In the genomic region with DNA sequence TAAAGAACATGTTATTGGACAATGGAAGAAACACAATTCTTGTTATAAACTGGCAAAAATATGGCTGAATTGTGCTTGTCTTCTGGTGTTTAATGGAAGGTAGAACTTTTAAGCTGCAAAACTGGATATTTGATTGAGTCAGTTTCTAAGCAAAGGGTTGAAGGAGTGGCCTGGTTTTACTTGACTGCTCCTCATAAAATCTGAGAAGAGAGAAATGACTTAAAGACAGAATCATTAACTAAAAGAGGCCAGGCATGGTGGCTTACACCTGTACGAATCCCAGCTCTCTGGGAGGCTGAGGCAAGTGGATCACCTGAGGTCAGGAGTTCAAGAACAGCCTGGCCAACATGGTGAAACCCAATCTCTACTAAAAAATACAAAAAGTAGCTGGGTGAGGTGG, we compare ENCODE assay signal across 21 cellular contexts.
DNase-seq lines count a peak whose midpoint lies in the region; ATAC-seq and TF ChIP-seq lines count a peak whose summit lies in the region.
"Had no signal": no experiment of that assay in that cellular context is flagged by ENCODE, and none has a peak within 500 bp of the region (broad histone marks: within the 10 kb centered on the region; RNA-seq: fewer than 3 reads in every experiment).

No MANE protein-coding gene starts in this region.

- CTCF ChIA-PET in OCI-LY7 (lab: Charles Lee; ENCODE audit: unreplicated experiment): no interaction called here

- H3K9me3 ChIP-seq in OCI-LY7 (ENCODE audit: low read length) (no peaks in the 10 kb centered on the region; the same call in 1 of the 2 replicates), adrenal gland (replicated peaks in 1 of 3) (no peaks in the 10 kb centered on the region)
- H3K9me3 ChIP-seq: BLaER1, Caco-2 had no signal

- H3K4me1 Mint-ChIP-seq in progenitor cell of endocrine pancreas (ENCODE audit: low read depth): peaks cover 9% of the 10 kb centered on the region
- H3K4me1 Mint-ChIP-seq: B cell; CD4-positive, CD25-positive, alpha-beta regulatory T cell had no signal

- H3K27me3 Mint-ChIP-seq in progenitor cell of endocrine pancreas: peaks cover 12% of the 10 kb centered on the region
- H3K27me3 Mint-ChIP-seq: B cell; CD4-positive, CD25-positive, alpha-beta regulatory T cell had no signal

- no peak overlapping the region for H3K4me3 ChIP-seq in OCI-LY7 (ENCODE audit: low read depth, low read length, poor library complexity, severe bottlenecking)
- no peak overlapping the region for H3K4me3 ChIP-seq in kidney epithelial cell (ENCODE audit: low read depth, low read length)
- H3K4me3 ChIP-seq in adrenal gland: no peak overlapping the region
- H3K4me3 ChIP-seq: BLaER1, GM23248 had no signal

- DNase-seq in Caki2 (ENCODE audit: low read depth) (peak; percentile 44), OCI-LY7 (ENCODE audit: low spot score) (no peak), kidney epithelial cell (ENCODE audit: low read depth) (peak; percentile 16), progenitor cell of endocrine pancreas (ENCODE audit: low spot score, unreplicated experiment) (no peak), NCI-H1436 treated with DMSO at 0.1 percent for 48 hours (lab: John Stamatoyannopoulos, UW) (no peak), GM20000 (ENCODE audit: low spot score) (no peak), adrenal gland (no peak)
- DNase-seq: Caco-2; CD4-positive, CD25-positive, alpha-beta regulatory T cell; CD8-positive, alpha-beta T cell; DMS 273 treated with DMSO at 0.1 percent for 48 hours; DMS53; DMS79 treated with DMSO at 0.1 percent for 48 hours; GF-D8; GM23248; H7; HCEC 1CT had no signal

- no peaks in the 10 kb centered on the region for H3K27me3 ChIP-seq in kidney epithelial cell (ENCODE audit: control insufficient read depth, insufficient read depth, low read length)
- no peaks in the 10 kb centered on the region for H3K27me3 ChIP-seq in adrenal gland
- H3K27me3 ChIP-seq: BLaER1 had no signal

- no peak for TF ChIP-seq CTCF in OCI-LY7 (conservative IDR thresholded peaks at IDR 0.05; ENCODE audit: low read length)
- TF ChIP-seq CTCF in kidney epithelial cell (IDR thresholded peaks at IDR 0.05; ENCODE audit: insufficient read depth, low read length, poor library complexity, severe bottlenecking): no peak
- no peak for TF ChIP-seq CTCF in progenitor cell of endocrine pancreas (IDR thresholded peaks at IDR 0.05; ENCODE audit: unreplicated experiment)
- TF ChIP-seq CTCF in GM20000 (IDR thresholded peaks at IDR 0.05; ENCODE audit: extremely low read depth, missing control alignments): no peak
- no peak for TF ChIP-seq CTCF in adrenal gland (IDR thresholded peaks at IDR 0.05)

- H3K27ac ChIP-seq in OCI-LY7 (ENCODE audit: low read depth, low read length, poor library complexity, severe bottlenecking): no peak overlapping the region
- H3K27ac ChIP-seq in adrenal gland: no peak overlapping the region
- H3K27ac ChIP-seq: BLaER1, C4-2B, GM23248 had no signal

- H3K36me3 ChIP-seq in OCI-LY7 (ENCODE audit: insufficient read depth, low read length) (no peaks in the 10 kb centered on the region; the same call in 1 of the 2 replicates), kidney epithelial cell (ENCODE audit: control insufficient read depth, insufficient read depth, low read length) (no peaks in the 10 kb centered on the region), adrenal gland (replicated peaks in 1 of 2) (no peaks in the 10 kb centered on the region)
- H3K36me3 ChIP-seq: BLaER1 had no signal

- in situ Hi-C loops in Caki2 (cut with HindIII; ENCODE audit: low pct_unique_long_range_greater_than_20kb, low sequenced_read_pairs): no loop called here

- no peak for TF ChIP-seq POLR2A in adrenal gland (IDR thresholded peaks at IDR 0.05)

- H3K27ac Mint-ChIP-seq in progenitor cell of endocrine pancreas: peak overlapping the region; percentile 25
- H3K27ac Mint-ChIP-seq: B cell; CD4-positive, CD25-positive, alpha-beta regulatory T cell; CD8-positive, alpha-beta T cell had no signal

- H2AFZ ChIP-seq in OCI-LY7 (ENCODE audit: low read length): peak overlapping the region; percentile 7; the same call in 1 of the 2 replicates
- H2AFZ ChIP-seq: GM23248 had no signal

- H3K4me3 Mint-ChIP-seq in progenitor cell of endocrine pancreas (ENCODE audit: low read depth): no peak overlapping the region
- H3K4me3 Mint-ChIP-seq: B cell; CD4-positive, CD25-positive, alpha-beta regulatory T cell; CD8-positive, alpha-beta T cell had no signal

- H3K9me3 Mint-ChIP-seq in progenitor cell of endocrine pancreas (ENCODE audit: low read depth): peaks cover 7% of the 10 kb centered on the region

- no peak for ATAC-seq in GM19395 (IDR thresholded peaks at IDR 0.05; ENCODE audit: unreplicated experiment)
- ATAC-seq: CD8-positive, alpha-beta T cell had no signal

- no peaks in the 10 kb centered on the region for H3K4me1 ChIP-seq in OCI-LY7 (ENCODE audit: insufficient read depth, low read length, poor library complexity, severe bottlenecking)
- H3K4me1 ChIP-seq in adrenal gland (replicated peaks in 1 of 2): peaks cover 0 to 12% of the 10 kb centered on the region in 2 donors
- H3K4me1 ChIP-seq: BLaER1, Caco-2 had no signal

- no TSS peak for BruUV-seq in OCI-LY7 (replicated peaks; lab: Mats Ljungman, UMichigan)

- no peaks in the 10 kb centered on the region for H3K9me2 ChIP-seq in OCI-LY7 (ENCODE audit: insufficient read depth, low read length)

- no peak overlapping the region for H3K4me2 ChIP-seq in OCI-LY7 (ENCODE audit: low read length)
- H3K4me2 ChIP-seq: BLaER1 had no signal

- no peaks in the 10 kb centered on the region for H3K36me3 Mint-ChIP-seq in progenitor cell of endocrine pancreas (ENCODE audit: insufficient read depth)
- H3K36me3 Mint-ChIP-seq: CD4-positive, CD25-positive, alpha-beta regulatory T cell; CD8-positive, alpha-beta T cell had no signal

- intact Hi-C loops in OCI-LY7 (cut with micrococcal nuclease; ENCODE audit: unreplicated experiment) (no loop called here), adrenal gland (cut with DNase I) (no loop called here)

- POLR2A ChIA-PET in OCI-LY7 (lab: Charles Lee): interaction anchor here (0.9 to 1.4 kb wide), 4 partner anchors 12 to 179 kb away, joined by 3 to 4 read pairs (median 4); no protein-coding TSS in a partner anchor

- WGBS in adrenal gland, 4 donors: 80 to 90% (median 82%) methylated on average over 1 of the region's 1 CpG

- no peaks in the 10 kb centered on the region for H3K79me2 ChIP-seq in OCI-LY7 (ENCODE audit: insufficient read depth, low read depth, low read length)

- H4K20me1 ChIP-seq in OCI-LY7 (ENCODE audit: insufficient read depth, low read length): no peaks in the 10 kb centered on the region
- H4K20me1 ChIP-seq: BLaER1 had no signal

Comparison
In these comparisons a context has a peak if more than half of its experiments do, and no peak if none do; other contexts are left out.
1. DNase-seq: peak in Caki2 (single experiment) and kidney epithelial cell (single experiment); none in OCI-LY7 (single experiment), progenitor cell of endocrine pancreas (single experiment), NCI-H1436 treated with DMSO at 0.1 percent for 48 hours (single experiment), GM20000 (single experiment) and adrenal gland (0 of 7).